Comparison of ENCODE assay signal across 16 cellular contexts in genomic region chr16:24734382-24734781, GRCh38. TPM values are rescaled to one million over a fixed set of nuclear protein-coding genes. Genes with fewer than 3 reads are reported as not detected.
DNase-seq lines count a peak whose midpoint lies in the region; ATAC-seq and TF ChIP-seq lines count a peak whose summit lies in the region.
"Had no signal": no experiment of that assay in that cellular context is flagged by ENCODE, and none has a peak within 500 bp of the region (broad histone marks: within the 10 kb centered on the region; RNA-seq: fewer than 3 reads in every experiment).

No MANE protein-coding gene starts in this region.

- H3K27ac ChIP-seq in CD8-positive, alpha-beta T cell (ENCODE audit: low read depth, low read length), result no peak overlapping the region
- H3K27ac ChIP-seq in GM23248 (peak overlapping the region; percentile 41), ascending aorta (peak overlapping the region; percentile 49 to 66), rectal smooth muscle tissue (ENCODE audit: low read depth, low read length) (peak overlapping the region; percentile 54)
- H3K27ac ChIP-seq: suprapubic skin had no signal

- H3F3A ChIP-seq in GM23248 (ENCODE audit: insufficient read depth), result peaks cover 69% of the 10 kb centered on the region

- no peaks in the 10 kb centered on the region for H3K9me2 ChIP-seq in GM23248 (ENCODE audit: insufficient read depth)

- CTCF ChIA-PET in CD8-positive, alpha-beta T cell (lab: Charles Lee), result no interaction called here

- peaks cover 44% of the 10 kb centered on the region for H3K36me3 Mint-ChIP-seq in CD8-positive, alpha-beta T cell
- H3K36me3 Mint-ChIP-seq in stimulated activated naive B cell treated with anti-CD40 and anti-IgM and Interleukin-4, amounts not matched to agents 10 μg/mL and 1 μg/mL and 100 μg/mL, for 72 hours, result peaks cover 19 to 47% of the 10 kb centered on the region in 2 donors

- no peaks in the 10 kb centered on the region for H3K27me3 ChIP-seq in CD8-positive, alpha-beta T cell (ENCODE audit: insufficient read depth, low read length)
- H3K27me3 ChIP-seq in GM23248 (replicated peaks; ENCODE audit: insufficient read depth) (no peaks in the 10 kb centered on the region), ascending aorta (no peaks in the 10 kb centered on the region), rectal smooth muscle tissue (ENCODE audit: control insufficient read depth, insufficient read depth, low read length) (no peaks in the 10 kb centered on the region)
- H3K27me3 ChIP-seq: Peyer's patch, suprapubic skin had no signal

- H3K4me1 Mint-ChIP-seq in CD8-positive, alpha-beta T cell (ENCODE audit: low read depth), result peaks cover 87% of the 10 kb centered on the region
- peaks cover 40 to 63% of the 10 kb centered on the region in 2 donors for H3K4me1 Mint-ChIP-seq in stimulated activated naive B cell treated with anti-CD40 and anti-IgM and Interleukin-4, amounts not matched to agents 10 μg/mL and 1 μg/mL and 100 μg/mL, for 72 hours

- H3K4me3 Mint-ChIP-seq in CD8-positive, alpha-beta T cell, result no peak overlapping the region
- H3K4me3 Mint-ChIP-seq in stimulated activated naive B cell treated with anti-CD40 and anti-IgM and Interleukin-4, amounts not matched to agents 10 μg/mL and 1 μg/mL and 100 μg/mL, for 72 hours, result no peak overlapping the region
- H3K4me3 Mint-ChIP-seq: activated naive CD4-positive, alpha-beta T cell treated with anti-CD3 and anti-CD28 coated beads, Interleukin-2, amount 10 ng/mL, durations not matched to agents 7 days and 5 days; endodermal cell; naive B cell had no signal

- TF ChIP-seq CTCF in CD8-positive, alpha-beta T cell (IDR thresholded peaks at IDR 0.05), result no peak
- no peak for TF ChIP-seq CTCF in ascending aorta (IDR thresholded peaks at IDR 0.05)

- peaks cover 50% of the 10 kb centered on the region for H3K4me1 ChIP-seq in CD8-positive, alpha-beta T cell (ENCODE audit: insufficient read depth, low read length)
- H3K4me1 ChIP-seq in GM23248 (ENCODE audit: insufficient read depth), result peaks cover 55% of the 10 kb centered on the region
- peaks cover 13 to 52% of the 10 kb centered on the region in 2 donors for H3K4me1 ChIP-seq in ascending aorta
- peaks cover 25% of the 10 kb centered on the region for H3K4me1 ChIP-seq in rectal smooth muscle tissue (ENCODE audit: control insufficient read depth, insufficient read depth, low read length)

- no peak for DNase-seq in CD8-positive, alpha-beta T cell
- DNase-seq in GM23248, result peak; percentile 54
- no peak for DNase-seq in ascending aorta (ENCODE audit: low spot score in 2 of 2)
- no peak for DNase-seq in stimulated activated naive B cell treated with anti-CD40 and anti-IgM and Interleukin-4, amounts not matched to agents 10 μg/mL and 1 μg/mL and 100 μg/mL, for 72 hours
- DNase-seq in NCI-H2029 treated with DMSO at 0.1 percent for 48 hours (lab: John Stamatoyannopoulos, UW), result no peak
- no peak for DNase-seq in DMS 273 treated with DMSO at 0.1 percent for 48 hours (lab: John Stamatoyannopoulos, UW)
- DNase-seq: activated naive CD4-positive, alpha-beta T cell treated with anti-CD3 and anti-CD28 coated beads, Interleukin-2, amount 10 ng/mL, durations not matched to agents 7 days and 5 days; DMS153; endodermal cell; naive B cell; NCI-H1694; Peyer's patch; stimulated activated CD4-positive, alpha-beta T cell treated with anti-CD3 and anti-CD28 coated beads, Interleukin-1b, Interleukin-23, amount 100 ng/mL, for 48 hours had no signal

- no peaks in the 10 kb centered on the region for H3K9me3 ChIP-seq in CD8-positive, alpha-beta T cell (ENCODE audit: low read length)
- H3K9me3 ChIP-seq in GM23248 (ENCODE audit: low read depth) (no peaks in the 10 kb centered on the region), ascending aorta (no peaks in the 10 kb centered on the region)
- H3K9me3 ChIP-seq: Peyer's patch, suprapubic skin had no signal

- peaks cover 94% of the 10 kb centered on the region for H3K79me2 ChIP-seq in GM23248 (ENCODE audit: insufficient read depth)

- 86 to 92% methylated on average over 1 of the region's 1 CpG for WGBS in GM23248 (ENCODE audit: low coverage in 1 of 2, low lambda C conversion rate in 2 of 2, missing lambda C conversion rate in 2 of 2), 2 experiments

- no peak overlapping the region for H3K4me2 ChIP-seq in GM23248 (ENCODE audit: unreplicated experiment)

- no peaks in the 10 kb centered on the region for H3K27me3 Mint-ChIP-seq in CD8-positive, alpha-beta T cell (ENCODE audit: low read depth)
- no peaks in the 10 kb centered on the region for H3K27me3 Mint-ChIP-seq in stimulated activated naive B cell treated with anti-CD40 and anti-IgM and Interleukin-4, amounts not matched to agents 10 μg/mL and 1 μg/mL and 100 μg/mL, for 72 hours
- H3K27me3 Mint-ChIP-seq: activated naive CD4-positive, alpha-beta T cell treated with anti-CD3 and anti-CD28 coated beads, Interleukin-2, amount 10 ng/mL, durations not matched to agents 7 days and 5 days; naive B cell had no signal

- H3K36me3 ChIP-seq in CD8-positive, alpha-beta T cell (ENCODE audit: insufficient read depth, low read length), result peaks cover 4% of the 10 kb centered on the region
- H3K36me3 ChIP-seq in GM23248 (ENCODE audit: low read depth) (no peaks in the 10 kb centered on the region; the same call in 1 of the 2 replicates), ascending aorta (peaks cover 3 to 4% of the 10 kb centered on the region in 2 donors), rectal smooth muscle tissue (ENCODE audit: control insufficient read depth, insufficient read depth, low read length) (peaks cover 3% of the 10 kb centered on the region)
- H3K36me3 ChIP-seq: Peyer's patch had no signal

- peak overlapping the region; percentile 15 for H3K27ac Mint-ChIP-seq in CD8-positive, alpha-beta T cell
- no peak overlapping the region for H3K27ac Mint-ChIP-seq in stimulated activated naive B cell treated with anti-CD40 and anti-IgM and Interleukin-4, amounts not matched to agents 10 μg/mL and 1 μg/mL and 100 μg/mL, for 72 hours
- H3K27ac Mint-ChIP-seq: activated naive CD4-positive, alpha-beta T cell treated with anti-CD3 and anti-CD28 coated beads, Interleukin-2, amount 10 ng/mL, durations not matched to agents 7 days and 5 days; endodermal cell had no signal

- peaks cover 11% of the 10 kb centered on the region for H4K20me1 ChIP-seq in GM23248 (ENCODE audit: insufficient read depth)

- intact Hi-C loops in CD8-positive, alpha-beta T cell (cut with DNase I, micrococcal nuclease), result loop anchor here in 1 of 2 experiments (5.0 to 10.0 kb wide), 3 partner anchors 38 to 520 kb away; partner anchors contain the start of genes ARHGAP17 and ZKSCAN2
- intact Hi-C loops in ascending aorta (cut with DNase I), result loop anchor here (5.0 kb wide), 1 partner anchor 192 kb away; no protein-coding TSS in a partner anchor

- H3K9ac ChIP-seq in GM23248 (0 out of 2 replicates have a peak overlapping the region, but pooled peaks have one; percentile 11), rectal smooth muscle tissue (ENCODE audit: low read length) (no peak overlapping the region)

- no peaks in the 10 kb centered on the region for H3K9me3 Mint-ChIP-seq in CD8-positive, alpha-beta T cell
- H3K9me3 Mint-ChIP-seq in stimulated activated naive B cell treated with anti-CD40 and anti-IgM and Interleukin-4, amounts not matched to agents 10 μg/mL and 1 μg/mL and 100 μg/mL, for 72 hours, result no peaks in the 10 kb centered on the region
- H3K9me3 Mint-ChIP-seq: activated naive CD4-positive, alpha-beta T cell treated with anti-CD3 and anti-CD28 coated beads, Interleukin-2, amount 10 ng/mL, durations not matched to agents 7 days and 5 days; endodermal cell had no signal

- H2AFZ ChIP-seq in GM23248, result no peak overlapping the region

- in situ Hi-C loops in GM23248 (cut with MboI), result no loop called here

- ATAC-seq in CD8-positive, alpha-beta T cell, result no peak
- ATAC-seq in stimulated activated naive B cell treated with anti-CD40 and anti-IgM and Interleukin-4, amounts not matched to agents 10 μg/mL and 1 μg/mL and 100 μg/mL, for 72 hours (replicated peaks), result no peak
- ATAC-seq in GM21528 (IDR thresholded peaks at IDR 0.05; ENCODE audit: low FRiP score, unreplicated experiment), result no peak

- H3K4me3 ChIP-seq in CD8-positive, alpha-beta T cell (ENCODE audit: low read depth, low read length), result no peak overlapping the region
- H3K4me3 ChIP-seq in GM23248 (no peak overlapping the region), ascending aorta (no peak overlapping the region), rectal smooth muscle tissue (ENCODE audit: low read length) (no peak overlapping the region)
- H3K4me3 ChIP-seq: Peyer's patch, suprapubic skin had no signal

- POLR2A ChIA-PET in CD8-positive, alpha-beta T cell (lab: Charles Lee), result interaction anchor here (0.7 kb wide), 1 partner anchor 124 kb away, joined by 7 read pairs; no protein-coding TSS in a partner anchor

RNA-seq across cellular contexts. Expression of gene TNRC6A, which starts 4.9 kb away (rescaled TPM):
- total RNA-seq in CD8-positive, alpha-beta T cell, result 10 to 100 TPM; 65.2 to 73.4 TPM
- 13.1 and 18.1 TPM in 2 replicates for total RNA-seq in GM23248 (2014; rRNA removed; shearing (Covaris generic))
- polyA plus RNA-seq in GM23248 (2016; fragmentation: Nextera tagmentation; extraction: Ambion mirVana), result 12.5 and 14.2 TPM in 2 replicates
- 36.7 TPM for total RNA-seq in ascending aorta
